Comparison of ENCODE assay signal across 20 cellular contexts in the genomic region with DNA sequence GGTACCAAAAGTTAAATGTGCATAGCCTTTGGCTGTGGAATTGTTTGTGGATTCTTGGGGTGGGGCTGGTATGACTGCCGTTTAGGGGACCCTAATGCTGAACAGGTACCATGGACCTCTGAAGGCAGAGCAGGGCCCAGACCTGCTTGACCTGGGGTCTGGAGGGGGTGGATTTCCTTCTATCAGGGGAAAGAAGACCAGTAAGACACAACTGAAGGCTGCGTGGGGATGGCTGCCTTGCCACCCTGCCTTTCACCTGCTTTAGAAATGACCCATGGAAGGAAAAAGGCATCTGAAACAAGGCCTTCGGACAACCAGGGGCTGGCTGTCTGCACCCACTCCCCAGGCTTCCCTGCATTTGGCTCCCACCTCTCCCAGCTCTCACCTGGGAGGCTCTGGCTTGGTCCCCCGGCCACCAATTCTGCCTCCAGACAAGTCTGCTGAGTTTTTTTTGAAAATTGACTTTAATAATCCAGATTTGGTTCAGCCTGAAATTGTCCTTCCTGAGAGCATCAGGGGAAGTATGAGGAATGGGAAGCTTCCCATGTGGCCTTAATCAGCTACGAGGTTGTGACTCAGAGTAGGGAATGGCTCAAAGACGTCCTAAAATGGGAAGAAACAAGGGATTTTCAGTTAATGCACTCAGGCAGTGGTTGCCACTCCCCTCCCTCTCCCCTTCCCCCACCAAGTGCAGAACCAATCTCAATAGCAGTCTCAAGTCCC. TPM values are rescaled to one million over a fixed set of nuclear protein-coding genes. Genes with fewer than 3 reads are reported as not detected.
A peak's percentile ranks its signal among the peaks of the same experiment; 100 is the strongest.
DNase-seq lines count a peak whose midpoint lies in the region; FAIRE-seq and TF ChIP-seq lines count a peak whose summit lies in the region.
"Had no signal": no experiment of that assay in that cellular context is flagged by ENCODE, and none has a peak within 500 bp of the region (broad histone marks: within the 10 kb centered on the region; RNA-seq: fewer than 3 reads in every experiment).

No MANE protein-coding gene starts in this region.

- H2AFZ ChIP-seq in neural cell (ENCODE audit: low read depth, low read length): no peak overlapping the region

- intact Hi-C loops in adrenal gland (cut with DNase I): no loop called here

- H3K36me3 ChIP-seq in endocrine pancreas (ENCODE audit: control insufficient read depth, insufficient read depth, low read length) (no peaks in the 10 kb centered on the region), neural cell (ENCODE audit: insufficient read depth, low read length) (no peaks in the 10 kb centered on the region), adrenal gland (replicated peaks in 1 of 2) (no peaks in the 10 kb centered on the region)
- H3K36me3 ChIP-seq: colonic mucosa, neutrophil had no signal

- H3K9me2 ChIP-seq in neural cell (ENCODE audit: insufficient read depth, low read length): no peaks in the 10 kb centered on the region

- H3K79me2 ChIP-seq in neural cell (replicated peaks; ENCODE audit: insufficient read depth, low read length): no peaks in the 10 kb centered on the region

- no peaks in the 10 kb centered on the region for H3F3A ChIP-seq in neural cell (ENCODE audit: insufficient read depth, low read length, poor library complexity, severe bottlenecking)

- TF ChIP-seq CTCF in AG10803 (conservative IDR thresholded peaks at IDR 0.05; ENCODE audit: low read length) (no peak), neural cell (IDR thresholded peaks at IDR 0.05; ENCODE audit: poor library complexity, severe bottlenecking) (no peak), adrenal gland (IDR thresholded peaks at IDR 0.05) (no peak)

- H3K27ac ChIP-seq in neural cell (ENCODE audit: low read length) (peak overlapping the region; percentile 69), adrenal gland (no peak overlapping the region)
- H3K27ac ChIP-seq: colonic mucosa, epithelial cell of prostate, neutrophil had no signal

- H3K9me3 ChIP-seq in endocrine pancreas (ENCODE audit: control insufficient read depth, low read length) (no peaks in the 10 kb centered on the region), neural cell (ENCODE audit: low read length) (no peaks in the 10 kb centered on the region), adrenal gland (replicated peaks in 1 of 3) (no peaks in the 10 kb centered on the region)
- H3K9me3 ChIP-seq: colonic mucosa, neutrophil had no signal

- TF ChIP-seq EP300 in neural cell (conservative IDR thresholded peaks at IDR 0.05; ENCODE audit: poor library complexity, severe bottlenecking): no peak

- no peak overlapping the region for H3K4me2 ChIP-seq in neural cell (ENCODE audit: low read length)

- no peak overlapping the region for H3K4me3 ChIP-seq in AG10803 (ENCODE audit: low read length)
- H3K4me3 ChIP-seq in endocrine pancreas (ENCODE audit: control insufficient read depth, insufficient read depth, low read length): no peak overlapping the region
- peak overlapping the region; percentile 35 for H3K4me3 ChIP-seq in neural cell (ENCODE audit: low read length)
- no peak overlapping the region for H3K4me3 ChIP-seq in adrenal gland
- H3K4me3 ChIP-seq: colonic mucosa had no signal

- no peak for TF ChIP-seq RAD21 in neural cell (conservative IDR thresholded peaks at IDR 0.05)

- no peaks in the 10 kb centered on the region for H3K4me1 ChIP-seq in endocrine pancreas (ENCODE audit: control insufficient read depth, insufficient read depth, low read length)
- H3K4me1 ChIP-seq in adrenal gland (replicated peaks in 1 of 2): no peaks in the 10 kb centered on the region
- H3K4me1 ChIP-seq: colonic mucosa had no signal

- TF ChIP-seq POLR2A in adrenal gland (IDR thresholded peaks at IDR 0.05): no peak

- DNase-seq in AG10803 (ENCODE audit: low read depth): peak; percentile 82
- peak; percentile 30 for DNase-seq in M059J (ENCODE audit: low read depth)
- no peak for DNase-seq in NCI-H1048 (lab: John Stamatoyannopoulos, UW)
- DNase-seq in HTR-8/SVneo (ENCODE audit: insufficient read length, low spot score): no peak
- no peak for DNase-seq in T1000 (lab: John Stamatoyannopoulos, UW)
- no peak for DNase-seq in adrenal gland
- DNase-seq: activated naive CD4-positive, alpha-beta T cell treated with Interleukin-2 at 50 U/mL for 16 hours; colonic mucosa; Karpas-422; NCI-H1092 treated with DMSO at 0.1 percent for 48 hours; NCI-H2081; NCI-H510A; stimulated activated CD4-positive, alpha-beta T cell treated with anti-CD3 and anti-CD28 coated beads, Interleukin-4, amount 100 ng/mL, for 4 hours had no signal

- WGBS in adrenal gland, 4 donors: 39 to 63% (median 56%) methylated on average over 6 of the region's 6 CpGs

- no peak for FAIRE-seq in HTR-8/SVneo (lab: Jason Lieb, UNC)

- H3K27me3 ChIP-seq in endocrine pancreas (ENCODE audit: control insufficient read depth, insufficient read depth, low read length): no peaks in the 10 kb centered on the region
- H3K27me3 ChIP-seq in neural cell (ENCODE audit: insufficient read depth, low read depth, low read length): peaks cover 4% of the 10 kb centered on the region
- no peaks in the 10 kb centered on the region for H3K27me3 ChIP-seq in adrenal gland
- H3K27me3 ChIP-seq: colonic mucosa had no signal

- H4K20me1 ChIP-seq in neural cell (ENCODE audit: insufficient read depth): no peaks in the 10 kb centered on the region

- H3K9ac ChIP-seq in endocrine pancreas (ENCODE audit: control insufficient read depth, insufficient read depth, low read length) (peak overlapping the region; percentile 11), neural cell (ENCODE audit: low read length) (peak overlapping the region; percentile 26)

TF ChIP-seq in neural cell, 6 proteins besides CTCF, POLR2A, EP300 and RAD21:
- TF ChIP-seq SMC3 (conservative IDR thresholded peaks at IDR 0.05; ENCODE audit: poor library complexity) (no peak), EZH2 (IDR thresholded peaks at IDR 0.05; ENCODE audit: borderline replicate concordance, insufficient read depth, low read length, poor library complexity, severe bottlenecking) (no peak)

RNA-seq across cellular contexts. Expression of gene RESP18, which starts 17.8 kb away (rescaled TPM):
- total RNA-seq in M059J (2014; rRNA removed; shearing (Covaris generic)): not detected in 2 replicates
- not detected in 2 replicates for polyA plus RNA-seq in neural cell
- not detected in 2 replicates for polyA minus RNA-seq in neural cell
- not detected for total RNA-seq in adrenal gland
- polyA plus RNA-seq in adrenal gland: not detected
- total RNA-seq: colonic mucosa, mononuclear cell, urinary bladder had no signal
- polyA plus RNA-seq: AG04450, urinary bladder had no signal

RNA-seq across cellular contexts. Expression of gene DNPEP, which starts 37.3 kb away (rescaled TPM):
- 75.8 and 88.2 TPM in 2 replicates for total RNA-seq in M059J (2014; rRNA removed; shearing (Covaris generic))
- polyA plus RNA-seq in neural cell: 11.9 and 16.7 TPM in 2 replicates
- 8.2 and 9.7 TPM in 2 replicates for polyA minus RNA-seq in neural cell
- total RNA-seq in adrenal gland: 10 to 100 TPM; 33.5 to 59.2 (median 53.5) TPM
- 100 to 1,000 TPM in 1 of 3 donors, 10 to 100 TPM in 2; 30.0 to 107 (median 93.9) TPM for polyA plus RNA-seq in adrenal gland

RNA-seq across cellular contexts. Expression of gene PTPRN, which starts 41.2 kb away (rescaled TPM):
- 1.1 and 1.7 TPM in 2 replicates for total RNA-seq in M059J (2014; rRNA removed; shearing (Covaris generic))
- polyA plus RNA-seq in neural cell (66.4 and 82.1 TPM in 2 replicates), adrenal gland (10 to 100 TPM in 2 of 3 donors, 1 to 10 TPM in 1; 8.5 to 45.3 (median 26.7) TPM)
- polyA minus RNA-seq in neural cell: 94.0 and 107 TPM in 2 replicates
- total RNA-seq in adrenal gland: 100 to 1,000 TPM in 1 of 8 donors, 10 to 100 TPM in 2, 1 to 10 TPM in 3, under 1 TPM in 1, not detected in 1; 0.39 to 106 (median 8.8) TPM

Comparison
In these comparisons a context has a peak if more than half of its experiments do, and no peak if none do; other contexts are left out.
1. DNase-seq: peak in AG10803 (single experiment) and M059J (single experiment); none in NCI-H1048 (single experiment), HTR-8/SVneo (single experiment), T1000 (single experiment) and adrenal gland (0 of 7).